Comparison of ENCODE assay signal across 8 cellular contexts in genomic region chr6:110815260-110816109, GRCh38. TPM values are rescaled to one million over a fixed set of nuclear protein-coding genes. Genes with fewer than 3 reads are reported as not detected.
DNase-seq lines count a peak whose midpoint lies in the region; ATAC-seq and TF ChIP-seq lines count a peak whose summit lies in the region.

TSS of gene CDK19 (minus strand) at chr6:110815469. CDS start at chr6:110815136, 333 bp downstream.

- no peaks in the 10 kb centered on the region for H3K27me3 ChIP-seq in PC-3 (ENCODE audit: low read length)

- no peak for TF ChIP-seq RAD21 in Ishikawa (IDR thresholded peaks at IDR 0.05; ENCODE audit: low read depth)

- CTCF ChIA-PET in PC-3 (lab: Charles Lee): interaction anchor here (0.5 to 1.0 kb wide), 5 partner anchors 62 to 332 kb away, joined by 3 to 6 read pairs (median 4); no protein-coding TSS in a partner anchor

- no peaks in the 10 kb centered on the region for H3K9me2 ChIP-seq in PC-3 (replicated peaks; ENCODE audit: low read length)

- intact Hi-C loops in PC-3 (cut with micrococcal nuclease): loop anchor here (1.0 to 5.0 kb wide), 5 partner anchors 62 to 287 kb away; no protein-coding TSS in a partner anchor

- TF ChIP-seq CTCF in PC-3 (conservative IDR thresholded peaks at IDR 0.05; ENCODE audit: low read depth, low read length): no peak
- no peak for TF ChIP-seq CTCF in epithelial cell of proximal tubule (conservative IDR thresholded peaks at IDR 0.05; ENCODE audit: low read depth, low read length)

- DNase-seq in DMS114 treated with DMSO at 0.1 percent for 48 hours (lab: John Stamatoyannopoulos, UW; ENCODE audit: unreplicated experiment): peak; percentile 98
- DNase-seq in PC-3: peak; percentile 96
- DNase-seq in activated T-cell treated with anti-CD3 and anti-CD28 coated beads, Interleukin-2, amount 50 U/mL, for 1 hour: peak; percentile 97
- DNase-seq in epithelial cell of proximal tubule (ENCODE audit: low read depth): peak; percentile 89
- peak; percentile 99 for DNase-seq in mucosa of gallbladder (ENCODE audit: low spot score)
- DNase-seq in stimulated activated CD8-positive, alpha-beta memory T cell treated with anti-CD3 and anti-CD28 coated beads, Interleukin-4, amount 100 ng/mL, for 4 hours (ENCODE audit: low read depth in 2 of 2, low spot score in 1 of 2): peak; percentile 97 to 98

- POLR2A ChIA-PET in PC-3 (lab: Charles Lee; ENCODE audit: unreplicated experiment): interaction anchor here (0.6 to 2.1 kb wide), 10 partner anchors 16 to 332 kb away, joined by 3 to 33 read pairs (median 4); partner anchors contain the start of genes AMD1 and GTF3C6

- ATAC-seq in GM21576 (IDR thresholded peaks at IDR 0.05; ENCODE audit: unreplicated experiment) (peak; percentile 71), PC-3 (peak; percentile 87)

- H3K4me2 ChIP-seq in PC-3 (ENCODE audit: low read length): peak within 1 kb of the TSS; percentile 96

- no peak; the same call in 1 of the 2 replicates for TF ChIP-seq EP300 in Ishikawa (IDR thresholded peaks at IDR 0.05; ENCODE audit: borderline replicate concordance)

- H3K9ac ChIP-seq in PC-3 (ENCODE audit: low read length): peak within 1 kb of the TSS; percentile 77

- H3K36me3 ChIP-seq in PC-3 (ENCODE audit: low read depth, low read length): no peaks in the 10 kb centered on the region

- H3K4me1 ChIP-seq in PC-3 (ENCODE audit: insufficient read depth, low read length): peaks cover 29% of the 10 kb centered on the region

- BruUV-seq in PC-3 (replicated peaks; lab: Mats Ljungman, UMichigan): no TSS peak

- no peaks in the 10 kb centered on the region for H3F3A ChIP-seq in PC-3 (ENCODE audit: low read length, unreplicated experiment)

- peak within 1 kb of the TSS; percentile 83 for H2AFZ ChIP-seq in PC-3 (ENCODE audit: low read length)

- peak within 1 kb of the TSS; percentile 94 for H3K4me3 ChIP-seq in PC-3 (ENCODE audit: low read length)
- H3K4me3 ChIP-seq in epithelial cell of proximal tubule (ENCODE audit: low read depth, low read length): peak within 1 kb of the TSS; percentile 77

- no peaks in the 10 kb centered on the region for H4K20me1 ChIP-seq in PC-3 (ENCODE audit: low read length)

- H3K27ac ChIP-seq in PC-3 (ENCODE audit: low read length): peak within 1 kb of the TSS; percentile 86

- peaks cover 35% of the 10 kb centered on the region for H3K79me2 ChIP-seq in PC-3 (ENCODE audit: low read length)

- no peaks in the 10 kb centered on the region for H3K9me3 ChIP-seq in PC-3 (ENCODE audit: low read length)

TF ChIP-seq in Ishikawa, 13 proteins besides CTCF, POLR2A, EP300 and RAD21:
- TF ChIP-seq, protein P1, sequence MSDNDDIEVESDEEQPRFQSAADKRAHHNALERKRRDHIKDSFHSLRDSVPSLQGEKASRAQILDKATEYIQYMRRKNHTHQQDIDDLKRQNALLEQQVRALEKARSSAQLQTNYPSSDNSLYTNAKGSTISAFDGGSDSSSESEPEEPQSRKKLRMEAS (IDR thresholded peaks at IDR 0.05): peak; percentile 75; the same call in 1 of the 2 replicates
- TF ChIP-seq, protein P2, sequence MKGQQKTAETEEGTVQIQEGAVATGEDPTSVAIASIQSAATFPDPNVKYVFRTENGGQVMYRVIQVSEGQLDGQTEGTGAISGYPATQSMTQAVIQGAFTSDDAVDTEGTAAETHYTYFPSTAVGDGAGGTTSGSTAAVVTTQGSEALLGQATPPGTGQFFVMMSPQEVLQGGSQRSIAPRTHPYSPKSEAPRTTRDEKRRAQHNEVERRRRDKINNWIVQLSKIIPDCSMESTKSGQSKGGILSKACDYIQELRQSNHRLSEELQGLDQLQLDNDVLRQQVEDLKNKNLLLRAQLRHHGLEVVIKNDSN (IDR thresholded peaks at IDR 0.05): no peak; the same call in 1 of the 2 replicates
- TF ChIP-seq REST (IDR thresholded peaks at IDR 0.05; ENCODE audit: low read depth) (no peak), EGR1 (IDR thresholded peaks at IDR 0.05) (peak; percentile 64), CREB1 (IDR thresholded peaks at IDR 0.05; ENCODE audit: low read depth) (peak; percentile 51; the same call in 1 of the 2 replicates), TEAD4 (IDR thresholded peaks at IDR 0.05) (peak; percentile 85), YY1 (IDR thresholded peaks at IDR 0.05; ENCODE audit: low read depth) (peak; percentile 21), TCF12 (IDR thresholded peaks at IDR 0.05; ENCODE audit: low read depth) (peak; percentile 78), TAF1 (IDR thresholded peaks at IDR 0.05; ENCODE audit: low read depth) (peak; percentile 63), NFIC (IDR thresholded peaks at IDR 0.05) (0 out of 2 replicates have a peak, but pooled peaks have one; percentile 23), FOXM1 (IDR thresholded peaks at IDR 0.05; ENCODE audit: borderline replicate concordance, low read depth) (peak; percentile 81; the same call in 1 of the 2 replicates), ZBTB7A (IDR thresholded peaks at IDR 0.05; ENCODE audit: low read depth) (no peak), CEBPB (IDR thresholded peaks at IDR 0.05) (no peak)
TF ChIP-seq in Ishikawa: peak in this region for 9.

RNA-seq across cellular contexts. Expression of gene CDK19, which starts in this region (rescaled TPM):
- total RNA-seq in PC-3 (2014; rRNA removed) (4.2 and 5.4 TPM in 2 replicates), epithelial cell of proximal tubule (4.6 and 6.3 TPM in 2 replicates), mucosa of gallbladder (41.1 TPM)

Comparison
In these comparisons a context has a peak if more than half of its experiments do, and no peak if none do; other contexts are left out.
1. Peak in every context shown above with its lines: DNase-seq, ATAC-seq, H3K4me3 ChIP-seq and H3K27ac ChIP-seq.